1 cellular context compared by ENCODE assay signal in genomic region chr9:93808115-93809029, GRCh38.
TF ChIP-seq lines count a peak whose summit lies in the region.

No MANE protein-coding gene starts in this region.

TF ChIP-seq in IMR-90, 13 proteins besides CTCF, POLR2A, EP300 and RAD21 (continued from another document):
- TF ChIP-seq ELK1 (IDR thresholded peaks at IDR 0.05; ENCODE audit: borderline replicate concordance, low read depth, low read length): no peak
